ENCODE assay signal across 2 cellular contexts in the genomic region with DNA sequence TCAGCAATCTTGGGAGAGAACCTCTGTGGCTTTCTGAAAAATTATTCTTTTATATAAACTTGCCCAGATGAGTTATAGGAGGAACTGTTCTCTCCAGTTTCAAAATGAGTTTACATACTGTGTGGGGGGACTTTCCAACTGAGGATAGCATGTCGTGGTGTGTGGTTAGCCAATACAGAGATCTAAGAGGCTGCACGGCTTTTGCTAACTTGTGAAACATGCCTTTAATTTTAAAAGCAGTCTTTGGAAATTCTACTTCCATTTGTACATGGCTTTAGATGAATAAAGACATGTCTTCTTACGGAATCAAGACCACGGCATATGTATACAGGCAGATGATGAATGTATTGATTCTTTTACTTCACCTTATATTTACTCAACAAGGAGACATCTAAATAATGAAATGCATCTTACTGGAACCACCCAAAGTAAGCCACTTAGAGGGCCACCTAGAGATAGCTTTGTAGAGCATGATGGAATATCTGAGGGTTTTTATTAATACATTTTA.
A peak's percentile ranks its signal among the peaks of the same experiment; 100 is the strongest.
TF ChIP-seq lines count a peak whose summit lies in the region.

No MANE protein-coding gene starts in this region.

TF ChIP-seq in liver, 16 proteins besides CTCF, POLR2A, EP300 and RAD21:
- peak; percentile 8 to 17 for TF ChIP-seq JUND (IDR thresholded peaks at IDR 0.05)
- no peak for TF ChIP-seq NR2F2 (IDR thresholded peaks at IDR 0.05)

TF ChIP-seq in HepG2, 621 proteins besides CTCF, POLR2A, EP300 and RAD21:
- TF ChIP-seq, protein P1, sequence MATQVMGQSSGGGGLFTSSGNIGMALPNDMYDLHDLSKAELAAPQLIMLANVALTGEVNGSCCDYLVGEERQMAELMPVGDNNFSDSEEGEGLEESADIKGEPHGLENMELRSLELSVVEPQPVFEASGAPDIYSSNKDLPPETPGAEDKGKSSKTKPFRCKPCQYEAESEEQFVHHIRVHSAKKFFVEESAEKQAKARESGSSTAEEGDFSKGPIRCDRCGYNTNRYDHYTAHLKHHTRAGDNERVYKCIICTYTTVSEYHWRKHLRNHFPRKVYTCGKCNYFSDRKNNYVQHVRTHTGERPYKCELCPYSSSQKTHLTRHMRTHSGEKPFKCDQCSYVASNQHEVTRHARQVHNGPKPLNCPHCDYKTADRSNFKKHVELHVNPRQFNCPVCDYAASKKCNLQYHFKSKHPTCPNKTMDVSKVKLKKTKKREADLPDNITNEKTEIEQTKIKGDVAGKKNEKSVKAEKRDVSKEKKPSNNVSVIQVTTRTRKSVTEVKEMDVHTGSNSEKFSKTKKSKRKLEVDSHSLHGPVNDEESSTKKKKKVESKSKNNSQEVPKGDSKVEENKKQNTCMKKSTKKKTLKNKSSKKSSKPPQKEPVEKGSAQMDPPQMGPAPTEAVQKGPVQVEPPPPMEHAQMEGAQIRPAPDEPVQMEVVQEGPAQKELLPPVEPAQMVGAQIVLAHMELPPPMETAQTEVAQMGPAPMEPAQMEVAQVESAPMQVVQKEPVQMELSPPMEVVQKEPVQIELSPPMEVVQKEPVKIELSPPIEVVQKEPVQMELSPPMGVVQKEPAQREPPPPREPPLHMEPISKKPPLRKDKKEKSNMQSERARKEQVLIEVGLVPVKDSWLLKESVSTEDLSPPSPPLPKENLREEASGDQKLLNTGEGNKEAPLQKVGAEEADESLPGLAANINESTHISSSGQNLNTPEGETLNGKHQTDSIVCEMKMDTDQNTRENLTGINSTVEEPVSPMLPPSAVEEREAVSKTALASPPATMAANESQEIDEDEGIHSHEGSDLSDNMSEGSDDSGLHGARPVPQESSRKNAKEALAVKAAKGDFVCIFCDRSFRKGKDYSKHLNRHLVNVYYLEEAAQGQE (IDR thresholded peaks at IDR 0.05; ENCODE audit: borderline replicate concordance in 1 of 2, low read depth in 1 of 2, low read length in 2 of 2): no peak
- TF ChIP-seq ZNF274 (CRISPR knock-in tag; IDR thresholded peaks at IDR 0.05) (no peak), KDM1A (CRISPR knock-in tag; IDR thresholded peaks at IDR 0.05) (no peak), ZNF263 (CRISPR knock-in tag; IDR thresholded peaks at IDR 0.05) (no peak), ETV6 (CRISPR knock-in tag; conservative IDR thresholded peaks at IDR 0.05) (no peak), ZNF136 (CRISPR knock-in tag; IDR thresholded peaks at IDR 0.05; ENCODE audit: low read depth) (no peak), HDAC2 (CRISPR knock-in tag; IDR thresholded peaks at IDR 0.05) (no peak)
- TF ChIP-seq, protein P2, sequence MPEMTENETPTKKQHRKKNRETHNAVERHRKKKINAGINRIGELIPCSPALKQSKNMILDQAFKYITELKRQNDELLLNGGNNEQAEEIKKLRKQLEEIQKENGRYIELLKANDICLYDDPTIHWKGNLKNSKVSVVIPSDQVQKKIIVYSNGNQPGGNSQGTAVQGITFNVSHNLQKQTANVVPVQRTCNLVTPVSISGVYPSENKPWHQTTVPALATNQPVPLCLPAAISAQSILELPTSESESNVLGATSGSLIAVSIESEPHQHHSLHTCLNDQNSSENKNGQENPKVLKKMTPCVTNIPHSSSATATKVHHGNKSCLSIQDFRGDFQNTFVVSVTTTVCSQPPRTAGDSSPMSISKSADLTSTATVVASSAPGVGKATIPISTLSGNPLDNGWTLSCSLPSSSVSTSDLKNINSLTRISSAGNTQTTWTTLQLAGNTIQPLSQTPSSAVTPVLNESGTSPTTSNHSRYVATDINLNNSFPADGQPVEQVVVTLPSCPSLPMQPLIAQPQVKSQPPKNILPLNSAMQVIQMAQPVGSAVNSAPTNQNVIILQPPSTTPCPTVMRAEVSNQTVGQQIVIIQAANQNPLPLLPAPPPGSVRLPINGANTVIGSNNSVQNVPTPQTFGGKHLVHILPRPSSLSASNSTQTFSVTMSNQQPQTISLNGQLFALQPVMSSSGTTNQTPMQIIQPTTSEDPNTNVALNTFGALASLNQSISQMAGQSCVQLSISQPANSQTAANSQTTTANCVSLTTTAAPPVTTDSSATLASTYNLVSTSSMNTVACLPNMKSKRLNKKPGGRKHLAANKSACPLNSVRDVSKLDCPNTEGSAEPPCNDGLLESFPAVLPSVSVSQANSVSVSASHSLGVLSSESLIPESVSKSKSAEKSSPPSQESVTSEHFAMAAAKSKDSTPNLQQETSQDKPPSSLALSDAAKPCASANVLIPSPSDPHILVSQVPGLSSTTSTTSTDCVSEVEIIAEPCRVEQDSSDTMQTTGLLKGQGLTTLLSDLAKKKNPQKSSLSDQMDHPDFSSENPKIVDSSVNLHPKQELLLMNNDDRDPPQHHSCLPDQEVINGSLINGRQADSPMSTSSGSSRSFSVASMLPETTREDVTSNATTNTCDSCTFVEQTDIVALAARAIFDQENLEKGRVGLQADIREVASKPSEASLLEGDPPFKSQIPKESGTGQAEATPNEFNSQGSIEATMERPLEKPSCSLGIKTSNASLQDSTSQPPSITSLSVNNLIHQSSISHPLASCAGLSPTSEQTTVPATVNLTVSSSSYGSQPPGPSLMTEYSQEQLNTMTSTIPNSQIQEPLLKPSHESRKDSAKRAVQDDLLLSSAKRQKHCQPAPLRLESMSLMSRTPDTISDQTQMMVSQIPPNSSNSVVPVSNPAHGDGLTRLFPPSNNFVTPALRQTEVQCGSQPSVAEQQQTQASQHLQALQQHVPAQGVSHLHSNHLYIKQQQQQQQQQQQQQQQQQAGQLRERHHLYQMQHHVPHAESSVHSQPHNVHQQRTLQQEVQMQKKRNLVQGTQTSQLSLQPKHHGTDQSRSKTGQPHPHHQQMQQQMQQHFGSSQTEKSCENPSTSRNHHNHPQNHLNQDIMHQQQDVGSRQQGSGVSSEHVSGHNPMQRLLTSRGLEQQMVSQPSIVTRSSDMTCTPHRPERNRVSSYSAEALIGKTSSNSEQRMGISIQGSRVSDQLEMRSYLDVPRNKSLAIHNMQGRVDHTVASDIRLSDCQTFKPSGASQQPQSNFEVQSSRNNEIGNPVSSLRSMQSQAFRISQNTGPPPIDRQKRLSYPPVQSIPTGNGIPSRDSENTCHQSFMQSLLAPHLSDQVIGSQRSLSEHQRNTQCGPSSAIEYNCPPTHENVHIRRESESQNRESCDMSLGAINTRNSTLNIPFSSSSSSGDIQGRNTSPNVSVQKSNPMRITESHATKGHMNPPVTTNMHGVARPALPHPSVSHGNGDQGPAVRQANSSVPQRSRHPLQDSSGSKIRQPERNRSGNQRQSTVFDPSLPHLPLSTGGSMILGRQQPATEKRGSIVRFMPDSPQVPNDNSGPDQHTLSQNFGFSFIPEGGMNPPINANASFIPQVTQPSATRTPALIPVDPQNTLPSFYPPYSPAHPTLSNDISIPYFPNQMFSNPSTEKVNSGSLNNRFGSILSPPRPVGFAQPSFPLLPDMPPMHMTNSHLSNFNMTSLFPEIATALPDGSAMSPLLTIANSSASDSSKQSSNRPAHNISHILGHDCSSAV (CRISPR knock-in tag; IDR thresholded peaks at IDR 0.05; ENCODE audit: borderline replicate concordance): no peak
- TF ChIP-seq, protein P3, sequence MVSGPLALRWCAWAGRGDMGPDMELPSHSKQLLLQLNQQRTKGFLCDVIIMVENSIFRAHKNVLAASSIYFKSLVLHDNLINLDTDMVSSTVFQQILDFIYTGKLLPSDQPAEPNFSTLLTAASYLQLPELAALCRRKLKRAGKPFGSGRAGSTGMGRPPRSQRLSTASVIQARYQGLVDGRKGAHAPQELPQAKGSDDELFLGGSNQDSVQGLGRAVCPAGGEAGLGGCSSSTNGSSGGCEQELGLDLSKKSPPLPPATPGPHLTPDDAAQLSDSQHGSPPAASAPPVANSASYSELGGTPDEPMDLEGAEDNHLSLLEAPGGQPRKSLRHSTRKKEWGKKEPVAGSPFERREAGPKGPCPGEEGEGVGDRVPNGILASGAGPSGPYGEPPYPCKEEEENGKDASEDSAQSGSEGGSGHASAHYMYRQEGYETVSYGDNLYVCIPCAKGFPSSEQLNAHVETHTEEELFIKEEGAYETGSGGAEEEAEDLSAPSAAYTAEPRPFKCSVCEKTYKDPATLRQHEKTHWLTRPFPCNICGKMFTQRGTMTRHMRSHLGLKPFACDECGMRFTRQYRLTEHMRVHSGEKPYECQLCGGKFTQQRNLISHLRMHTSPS (CRISPR knock-in tag; IDR thresholded peaks at IDR 0.05; ENCODE audit: low read depth): no peak
- TF ChIP-seq, protein P4, sequence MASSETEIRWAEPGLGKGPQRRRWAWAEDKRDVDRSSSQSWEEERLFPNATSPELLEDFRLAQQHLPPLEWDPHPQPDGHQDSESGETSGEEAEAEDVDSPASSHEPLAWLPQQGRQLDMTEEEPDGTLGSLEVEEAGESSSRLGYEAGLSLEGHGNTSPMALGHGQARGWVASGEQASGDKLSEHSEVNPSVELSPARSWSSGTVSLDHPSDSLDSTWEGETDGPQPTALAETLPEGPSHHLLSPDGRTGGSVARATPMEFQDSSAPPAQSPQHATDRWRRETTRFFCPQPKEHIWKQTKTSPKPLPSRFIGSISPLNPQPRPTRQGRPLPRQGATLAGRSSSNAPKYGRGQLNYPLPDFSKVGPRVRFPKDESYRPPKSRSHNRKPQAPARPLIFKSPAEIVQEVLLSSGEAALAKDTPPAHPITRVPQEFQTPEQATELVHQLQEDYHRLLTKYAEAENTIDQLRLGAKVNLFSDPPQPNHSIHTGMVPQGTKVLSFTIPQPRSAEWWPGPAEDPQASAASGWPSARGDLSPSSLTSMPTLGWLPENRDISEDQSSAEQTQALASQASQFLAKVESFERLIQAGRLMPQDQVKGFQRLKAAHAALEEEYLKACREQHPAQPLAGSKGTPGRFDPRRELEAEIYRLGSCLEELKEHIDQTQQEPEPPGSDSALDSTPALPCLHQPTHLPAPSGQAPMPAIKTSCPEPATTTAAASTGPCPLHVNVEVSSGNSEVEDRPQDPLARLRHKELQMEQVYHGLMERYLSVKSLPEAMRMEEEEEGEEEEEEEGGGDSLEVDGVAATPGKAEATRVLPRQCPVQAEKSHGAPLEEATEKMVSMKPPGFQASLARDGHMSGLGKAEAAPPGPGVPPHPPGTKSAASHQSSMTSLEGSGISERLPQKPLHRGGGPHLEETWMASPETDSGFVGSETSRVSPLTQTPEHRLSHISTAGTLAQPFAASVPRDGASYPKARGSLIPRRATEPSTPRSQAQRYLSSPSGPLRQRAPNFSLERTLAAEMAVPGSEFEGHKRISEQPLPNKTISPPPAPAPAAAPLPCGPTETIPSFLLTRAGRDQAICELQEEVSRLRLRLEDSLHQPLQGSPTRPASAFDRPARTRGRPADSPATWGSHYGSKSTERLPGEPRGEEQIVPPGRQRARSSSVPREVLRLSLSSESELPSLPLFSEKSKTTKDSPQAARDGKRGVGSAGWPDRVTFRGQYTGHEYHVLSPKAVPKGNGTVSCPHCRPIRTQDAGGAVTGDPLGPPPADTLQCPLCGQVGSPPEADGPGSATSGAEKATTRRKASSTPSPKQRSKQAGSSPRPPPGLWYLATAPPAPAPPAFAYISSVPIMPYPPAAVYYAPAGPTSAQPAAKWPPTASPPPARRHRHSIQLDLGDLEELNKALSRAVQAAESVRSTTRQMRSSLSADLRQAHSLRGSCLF (CRISPR knock-in tag; IDR thresholded peaks at IDR 0.05; ENCODE audit: borderline replicate concordance): no peak
